In genomic region chr15:90264649-90265048, GRCh38 we compare ENCODE assay signal across 6 cellular contexts. TPM values are rescaled to one million over a fixed set of nuclear protein-coding genes. Genes with fewer than 3 reads are reported as not detected.
DNase-seq lines count a peak whose midpoint lies in the region; ATAC-seq and TF ChIP-seq lines count a peak whose summit lies in the region.

No MANE protein-coding gene starts in this region.

- DNase-seq in HFFc6 (no peak), kidney epithelial cell (ENCODE audit: low read depth) (no peak)
- DNase-seq in activated CD8-positive, alpha-beta memory T cell treated with anti-CD3 and anti-CD28 coated beads, Interleukin-2, amount 10 ng/mL, durations not matched to agents 7 days and 5 days, result peak; percentile 68

- ATAC-seq in activated CD8-positive, alpha-beta memory T cell treated with anti-CD3 and anti-CD28 coated beads, Interleukin-2, amount 10 ng/mL, durations not matched to agents 7 days and 5 days, result no peak
- ATAC-seq in HG03520 (IDR thresholded peaks at IDR 0.05; ENCODE audit: unreplicated experiment) (no peak), HG02973 (IDR thresholded peaks at IDR 0.05; ENCODE audit: unreplicated experiment) (no peak), HG02840 (IDR thresholded peaks at IDR 0.05; ENCODE audit: low FRiP score, unreplicated experiment) (no peak)

- H3K27me3 Mint-ChIP-seq in HFFc6 (ENCODE audit: insufficient read depth), result no peaks in the 10 kb centered on the region; the same call in none of the 2 replicates
- H3K27me3 Mint-ChIP-seq in activated CD8-positive, alpha-beta memory T cell treated with anti-CD3 and anti-CD28 coated beads, Interleukin-2, amount 10 ng/mL, durations not matched to agents 7 days and 5 days, result no peaks in the 10 kb centered on the region

- H3K27me3 ChIP-seq in kidney epithelial cell (ENCODE audit: control insufficient read depth, insufficient read depth, low read length), result no peaks in the 10 kb centered on the region

- peak overlapping the region; percentile 71 for H3K4me3 ChIP-seq in kidney epithelial cell (ENCODE audit: low read depth, low read length)

- CTCF ChIA-PET in activated CD8-positive, alpha-beta memory T cell treated with anti-CD3 and anti-CD28 coated beads, Interleukin-2, amount 10 ng/mL, durations not matched to agents 7 days and 5 days (lab: Charles Lee), result no interaction called here

- H3K36me3 ChIP-seq in kidney epithelial cell (ENCODE audit: control insufficient read depth, insufficient read depth, low read length), result no peaks in the 10 kb centered on the region

- TF ChIP-seq CTCF in HFFc6 (IDR thresholded peaks at IDR 0.05) (no peak), kidney epithelial cell (IDR thresholded peaks at IDR 0.05; ENCODE audit: insufficient read depth, low read length, poor library complexity, severe bottlenecking) (no peak)

- peak overlapping the region; percentile 99 for H3K4me3 Mint-ChIP-seq in HFFc6
- peak overlapping the region; percentile 94 for H3K4me3 Mint-ChIP-seq in activated CD8-positive, alpha-beta memory T cell treated with anti-CD3 and anti-CD28 coated beads, Interleukin-2, amount 10 ng/mL, durations not matched to agents 7 days and 5 days

- H3K27ac Mint-ChIP-seq in HFFc6, result peak overlapping the region; percentile 97
- peak overlapping the region; percentile 99 for H3K27ac Mint-ChIP-seq in activated CD8-positive, alpha-beta memory T cell treated with anti-CD3 and anti-CD28 coated beads, Interleukin-2, amount 10 ng/mL, durations not matched to agents 7 days and 5 days

- peaks cover 53% of the 10 kb centered on the region for H3K4me1 Mint-ChIP-seq in HFFc6 (ENCODE audit: low read depth)
- peaks cover 40% of the 10 kb centered on the region for H3K4me1 Mint-ChIP-seq in activated CD8-positive, alpha-beta memory T cell treated with anti-CD3 and anti-CD28 coated beads, Interleukin-2, amount 10 ng/mL, durations not matched to agents 7 days and 5 days

- H3K36me3 Mint-ChIP-seq in HFFc6 (ENCODE audit: low read depth), result peaks cover 28% of the 10 kb centered on the region
- H3K36me3 Mint-ChIP-seq in activated CD8-positive, alpha-beta memory T cell treated with anti-CD3 and anti-CD28 coated beads, Interleukin-2, amount 10 ng/mL, durations not matched to agents 7 days and 5 days, result peaks cover 19% of the 10 kb centered on the region

- H3K9me3 Mint-ChIP-seq in HFFc6, result no peaks in the 10 kb centered on the region
- no peaks in the 10 kb centered on the region for H3K9me3 Mint-ChIP-seq in activated CD8-positive, alpha-beta memory T cell treated with anti-CD3 and anti-CD28 coated beads, Interleukin-2, amount 10 ng/mL, durations not matched to agents 7 days and 5 days (ENCODE audit: low read depth)

RNA-seq across cellular contexts. Expression of gene NGRN, which starts 0.8 kb away (rescaled TPM):
- total RNA-seq in HFFc6 (2021; fragmentation: NEBNext Ultra II Directional; extraction: Animal tissue kit (Norgen Biotek cat#: 25700)), result 100 to 1,000 TPM in 1 of 6 experiments, 10 to 100 TPM in 5; 81.3 to 105 (median 83.2) TPM
- 10 to 100 TPM; 30.1 to 34.9 TPM for total RNA-seq in activated CD8-positive, alpha-beta memory T cell treated with anti-CD3 and anti-CD28 coated beads, Interleukin-2, amount 10 ng/mL, durations not matched to agents 7 days and 5 days
- total RNA-seq in kidney epithelial cell, result 124 and 139 TPM in 2 replicates

RNA-seq across cellular contexts. Expression of gene TTLL13, which starts 15.3 kb away (rescaled TPM):
- total RNA-seq in HFFc6 (2021; fragmentation: NEBNext Ultra II Directional; extraction: Animal tissue kit (Norgen Biotek cat#: 25700)), result under 1 TPM in 2 of 6 experiments, not detected in 4; 0.07 to 0.14 TPM
- 1 to 10 TPM in 1 of 2 experiments, under 1 TPM in 1; 0.80 to 1.1 TPM for total RNA-seq in activated CD8-positive, alpha-beta memory T cell treated with anti-CD3 and anti-CD28 coated beads, Interleukin-2, amount 10 ng/mL, durations not matched to agents 7 days and 5 days
- total RNA-seq in kidney epithelial cell, result 0.41 TPM in 1 of 2 replicates, not detected in the other

RNA-seq across cellular contexts. Expression of gene GDPGP1, which starts 30.6 kb away (rescaled TPM):
- total RNA-seq in HFFc6 (2021; fragmentation: NEBNext Ultra II Directional; extraction: Animal tissue kit (Norgen Biotek cat#: 25700)), result 1 to 10 TPM; 4.5 to 6.3 (median 5.2) TPM
- total RNA-seq in activated CD8-positive, alpha-beta memory T cell treated with anti-CD3 and anti-CD28 coated beads, Interleukin-2, amount 10 ng/mL, durations not matched to agents 7 days and 5 days, result 1 to 10 TPM; 7.0 to 9.8 TPM
- total RNA-seq in kidney epithelial cell, result 8.1 and 11.0 TPM in 2 replicates

RNA-seq across cellular contexts. Expression of gene CIB1, which starts 30.9 kb away (rescaled TPM):
- 10 to 100 TPM; 73.5 to 82.2 (median 76.9) TPM for total RNA-seq in HFFc6 (2021; fragmentation: NEBNext Ultra II Directional; extraction: Animal tissue kit (Norgen Biotek cat#: 25700))
- 100 to 1,000 TPM; 120 to 127 TPM for total RNA-seq in activated CD8-positive, alpha-beta memory T cell treated with anti-CD3 and anti-CD28 coated beads, Interleukin-2, amount 10 ng/mL, durations not matched to agents 7 days and 5 days
- total RNA-seq in kidney epithelial cell, result 33.6 and 38.1 TPM in 2 replicates
